3 cellular contexts compared by ENCODE assay signal in the genomic region with DNA sequence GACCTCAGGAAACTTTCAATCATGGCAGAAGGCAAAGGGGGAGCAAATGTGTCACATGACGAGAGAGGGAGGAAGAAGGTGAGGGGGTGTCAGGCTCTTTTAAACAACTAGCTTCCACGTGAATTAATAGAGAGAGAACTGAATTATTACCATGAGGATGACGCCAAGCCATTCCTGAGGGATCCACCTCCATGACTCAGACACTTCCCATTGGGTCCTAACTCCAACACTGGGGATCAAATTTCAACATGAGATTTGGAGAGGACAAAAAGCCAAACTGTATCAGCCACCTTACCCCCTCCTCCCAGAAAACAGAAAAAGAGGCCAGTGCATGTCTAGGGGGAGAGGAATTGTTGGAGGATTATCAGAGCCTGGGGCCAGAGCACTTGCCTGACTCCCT.
A peak's percentile ranks its signal among the peaks of the same experiment; 100 is the strongest.
TF ChIP-seq lines count a peak whose summit lies in the region.

No MANE protein-coding gene starts in this region.

TF ChIP-seq in GM23338, 12 proteins besides CTCF, POLR2A, EP300 and RAD21 (continues in another document):
- TF ChIP-seq JUNB (IDR thresholded peaks at IDR 0.05; ENCODE audit: unreplicated experiment), result no peak
- TF ChIP-seq POLR2AphosphoS5 (IDR thresholded peaks at IDR 0.05; ENCODE audit: low read depth), result no peak
- no peak for TF ChIP-seq ZNF114 (CRISPR knock-in tag; IDR thresholded peaks at IDR 0.05)
- TF ChIP-seq STAT1 (IDR thresholded peaks at IDR 0.05; ENCODE audit: unreplicated experiment), result no peak
- no peak for TF ChIP-seq NANOG (IDR thresholded peaks at IDR 0.05; ENCODE audit: borderline replicate concordance)
- TF ChIP-seq ZNF331 (CRISPR knock-in tag; IDR thresholded peaks at IDR 0.05; ENCODE audit: low read depth), result no peak
- no peak for TF ChIP-seq EZH2phosphoT487 (IDR thresholded peaks at IDR 0.05; ENCODE audit: unreplicated experiment)
- TF ChIP-seq CREB1 (CRISPR knock-in tag; IDR thresholded peaks at IDR 0.05; ENCODE audit: low read depth), result no peak
- TF ChIP-seq, protein P1, sequence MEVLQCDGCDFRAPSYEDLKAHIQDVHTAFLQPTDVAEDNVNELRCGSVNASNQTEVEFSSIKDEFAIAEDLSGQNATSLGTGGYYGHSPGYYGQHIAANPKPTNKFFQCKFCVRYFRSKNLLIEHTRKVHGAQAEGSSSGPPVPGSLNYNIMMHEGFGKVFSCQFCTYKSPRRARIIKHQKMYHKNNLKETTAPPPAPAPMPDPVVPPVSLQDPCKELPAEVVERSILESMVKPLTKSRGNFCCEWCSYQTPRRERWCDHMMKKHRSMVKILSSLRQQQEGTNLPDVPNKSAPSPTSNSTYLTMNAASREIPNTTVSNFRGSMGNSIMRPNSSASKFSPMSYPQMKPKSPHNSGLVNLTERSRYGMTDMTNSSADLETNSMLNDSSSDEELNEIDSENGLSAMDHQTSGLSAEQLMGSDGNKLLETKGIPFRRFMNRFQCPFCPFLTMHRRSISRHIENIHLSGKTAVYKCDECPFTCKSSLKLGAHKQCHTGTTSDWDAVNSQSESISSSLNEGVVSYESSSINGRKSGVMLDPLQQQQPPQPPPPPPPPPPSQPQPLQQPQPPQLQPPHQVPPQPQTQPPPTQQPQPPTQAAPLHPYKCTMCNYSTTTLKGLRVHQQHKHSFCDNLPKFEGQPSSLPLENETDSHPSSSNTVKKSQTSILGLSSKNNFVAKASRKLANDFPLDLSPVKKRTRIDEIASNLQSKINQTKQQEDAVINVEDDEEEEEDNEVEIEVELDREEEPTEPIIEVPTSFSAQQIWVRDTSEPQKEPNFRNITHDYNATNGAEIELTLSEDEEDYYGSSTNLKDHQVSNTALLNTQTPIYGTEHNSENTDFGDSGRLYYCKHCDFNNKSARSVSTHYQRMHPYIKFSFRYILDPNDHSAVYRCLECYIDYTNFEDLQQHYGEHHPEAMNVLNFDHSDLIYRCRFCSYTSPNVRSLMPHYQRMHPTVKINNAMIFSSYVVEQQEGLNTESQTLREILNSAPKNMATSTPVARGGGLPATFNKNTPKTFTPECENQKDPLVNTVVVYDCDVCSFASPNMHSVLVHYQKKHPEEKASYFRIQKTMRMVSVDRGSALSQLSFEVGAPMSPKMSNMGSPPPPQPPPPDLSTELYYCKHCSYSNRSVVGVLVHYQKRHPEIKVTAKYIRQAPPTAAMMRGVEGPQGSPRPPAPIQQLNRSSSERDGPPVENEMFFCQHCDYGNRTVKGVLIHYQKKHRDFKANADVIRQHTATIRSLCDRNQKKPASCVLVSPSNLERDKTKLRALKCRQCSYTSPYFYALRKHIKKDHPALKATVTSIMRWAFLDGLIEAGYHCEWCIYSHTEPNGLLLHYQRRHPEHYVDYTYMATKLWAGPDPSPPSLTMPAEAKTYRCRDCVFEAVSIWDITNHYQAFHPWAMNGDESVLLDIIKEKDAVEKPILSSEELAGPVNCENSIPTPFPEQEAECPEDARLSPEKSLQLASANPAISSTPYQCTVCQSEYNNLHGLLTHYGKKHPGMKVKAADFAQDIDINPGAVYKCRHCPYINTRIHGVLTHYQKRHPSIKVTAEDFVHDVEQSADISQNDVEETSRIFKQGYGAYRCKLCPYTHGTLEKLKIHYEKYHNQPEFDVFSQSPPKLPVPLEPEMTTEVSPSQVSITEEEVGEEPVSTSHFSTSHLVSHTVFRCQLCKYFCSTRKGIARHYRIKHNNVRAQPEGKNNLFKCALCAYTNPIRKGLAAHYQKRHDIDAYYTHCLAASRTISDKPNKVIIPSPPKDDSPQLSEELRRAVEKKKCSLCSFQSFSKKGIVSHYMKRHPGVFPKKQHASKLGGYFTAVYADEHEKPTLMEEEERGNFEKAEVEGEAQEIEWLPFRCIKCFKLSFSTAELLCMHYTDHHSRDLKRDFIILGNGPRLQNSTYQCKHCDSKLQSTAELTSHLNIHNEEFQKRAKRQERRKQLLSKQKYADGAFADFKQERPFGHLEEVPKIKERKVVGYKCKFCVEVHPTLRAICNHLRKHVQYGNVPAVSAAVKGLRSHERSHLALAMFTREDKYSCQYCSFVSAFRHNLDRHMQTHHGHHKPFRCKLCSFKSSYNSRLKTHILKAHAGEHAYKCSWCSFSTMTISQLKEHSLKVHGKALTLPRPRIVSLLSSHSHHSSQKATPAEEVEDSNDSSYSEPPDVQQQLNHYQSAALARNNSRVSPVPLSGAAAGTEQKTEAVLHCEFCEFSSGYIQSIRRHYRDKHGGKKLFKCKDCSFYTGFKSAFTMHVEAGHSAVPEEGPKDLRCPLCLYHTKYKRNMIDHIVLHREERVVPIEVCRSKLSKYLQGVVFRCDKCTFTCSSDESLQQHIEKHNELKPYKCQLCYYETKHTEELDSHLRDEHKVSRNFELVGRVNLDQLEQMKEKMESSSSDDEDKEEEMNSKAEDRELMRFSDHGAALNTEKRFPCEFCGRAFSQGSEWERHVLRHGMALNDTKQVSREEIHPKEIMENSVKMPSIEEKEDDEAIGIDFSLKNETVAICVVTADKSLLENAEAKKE (CRISPR knock-in tag; IDR thresholded peaks at IDR 0.05), result no peak

TF ChIP-seq in IMR-90, 13 proteins besides CTCF, POLR2A, EP300 and RAD21:
- no peak for TF ChIP-seq RCOR1 (IDR thresholded peaks at IDR 0.05; ENCODE audit: insufficient replicate concordance, low read length)
- no peak for TF ChIP-seq CHD1 (IDR thresholded peaks at IDR 0.05; ENCODE audit: low read depth, low read length)
- no peak for TF ChIP-seq MAZ (IDR thresholded peaks at IDR 0.05; ENCODE audit: borderline replicate concordance, low read depth, low read length)
- TF ChIP-seq, protein P2, sequence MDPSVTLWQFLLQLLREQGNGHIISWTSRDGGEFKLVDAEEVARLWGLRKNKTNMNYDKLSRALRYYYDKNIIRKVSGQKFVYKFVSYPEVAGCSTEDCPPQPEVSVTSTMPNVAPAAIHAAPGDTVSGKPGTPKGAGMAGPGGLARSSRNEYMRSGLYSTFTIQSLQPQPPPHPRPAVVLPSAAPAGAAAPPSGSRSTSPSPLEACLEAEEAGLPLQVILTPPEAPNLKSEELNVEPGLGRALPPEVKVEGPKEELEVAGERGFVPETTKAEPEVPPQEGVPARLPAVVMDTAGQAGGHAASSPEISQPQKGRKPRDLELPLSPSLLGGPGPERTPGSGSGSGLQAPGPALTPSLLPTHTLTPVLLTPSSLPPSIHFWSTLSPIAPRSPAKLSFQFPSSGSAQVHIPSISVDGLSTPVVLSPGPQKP (IDR thresholded peaks at IDR 0.05; ENCODE audit: borderline replicate concordance, low read depth, low read length), result no peak
- no peak for TF ChIP-seq MXI1 (IDR thresholded peaks at IDR 0.05; ENCODE audit: borderline replicate concordance, low read depth, low read length)
- TF ChIP-seq BHLHE40 (IDR thresholded peaks at IDR 0.05; ENCODE audit: low read depth, low read length), result no peak
- no peak for TF ChIP-seq CEBPB (IDR thresholded peaks at IDR 0.05; ENCODE audit: low read depth, low read length)
- no peak for TF ChIP-seq FOS (IDR thresholded peaks at IDR 0.05; ENCODE audit: low read depth, low read length)
- no peak for TF ChIP-seq MAFK (IDR thresholded peaks at IDR 0.05; ENCODE audit: low read depth, low read length)
- no peak for TF ChIP-seq SMC3 (IDR thresholded peaks at IDR 0.05; ENCODE audit: low read depth, low read length)
- TF ChIP-seq, protein P3, sequence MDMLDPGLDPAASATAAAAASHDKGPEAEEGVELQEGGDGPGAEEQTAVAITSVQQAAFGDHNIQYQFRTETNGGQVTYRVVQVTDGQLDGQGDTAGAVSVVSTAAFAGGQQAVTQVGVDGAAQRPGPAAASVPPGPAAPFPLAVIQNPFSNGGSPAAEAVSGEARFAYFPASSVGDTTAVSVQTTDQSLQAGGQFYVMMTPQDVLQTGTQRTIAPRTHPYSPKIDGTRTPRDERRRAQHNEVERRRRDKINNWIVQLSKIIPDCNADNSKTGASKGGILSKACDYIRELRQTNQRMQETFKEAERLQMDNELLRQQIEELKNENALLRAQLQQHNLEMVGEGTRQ (IDR thresholded peaks at IDR 0.05; ENCODE audit: low read depth, low read length), result no peak
- TF ChIP-seq RFX5 (IDR thresholded peaks at IDR 0.05; ENCODE audit: low read depth, low read length), result no peak
- no peak for TF ChIP-seq NFE2L2 (IDR thresholded peaks at IDR 0.05; ENCODE audit: low read depth, low read length)

TF ChIP-seq in K562, 482 proteins besides CTCF, POLR2A, EP300 and RAD21:
- TF ChIP-seq, protein P4, sequence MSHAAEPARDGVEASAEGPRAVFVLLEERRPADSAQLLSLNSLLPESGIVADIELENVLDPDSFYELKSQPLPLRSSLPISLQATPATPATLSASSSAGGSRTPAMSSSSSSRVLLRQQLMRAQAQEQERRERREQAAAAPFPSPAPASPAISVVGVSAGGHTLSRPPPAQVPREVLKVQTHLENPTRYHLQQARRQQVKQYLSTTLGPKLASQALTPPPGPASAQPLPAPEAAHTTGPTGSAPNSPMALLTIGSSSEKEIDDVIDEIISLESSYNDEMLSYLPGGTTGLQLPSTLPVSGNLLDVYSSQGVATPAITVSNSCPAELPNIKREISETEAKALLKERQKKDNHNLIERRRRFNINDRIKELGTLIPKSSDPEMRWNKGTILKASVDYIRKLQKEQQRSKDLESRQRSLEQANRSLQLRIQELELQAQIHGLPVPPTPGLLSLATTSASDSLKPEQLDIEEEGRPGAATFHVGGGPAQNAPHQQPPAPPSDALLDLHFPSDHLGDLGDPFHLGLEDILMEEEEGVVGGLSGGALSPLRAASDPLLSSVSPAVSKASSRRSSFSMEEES (CRISPR knock-in tag; IDR thresholded peaks at IDR 0.05), result 0 out of 2 replicates have a peak, but pooled peaks have one; percentile 21
- TF ChIP-seq, protein P5, sequence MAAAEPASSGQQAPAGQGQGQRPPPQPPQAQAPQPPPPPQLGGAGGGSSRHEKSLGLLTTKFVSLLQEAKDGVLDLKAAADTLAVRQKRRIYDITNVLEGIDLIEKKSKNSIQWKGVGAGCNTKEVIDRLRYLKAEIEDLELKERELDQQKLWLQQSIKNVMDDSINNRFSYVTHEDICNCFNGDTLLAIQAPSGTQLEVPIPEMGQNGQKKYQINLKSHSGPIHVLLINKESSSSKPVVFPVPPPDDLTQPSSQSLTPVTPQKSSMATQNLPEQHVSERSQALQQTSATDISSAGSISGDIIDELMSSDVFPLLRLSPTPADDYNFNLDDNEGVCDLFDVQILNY (CRISPR knock-in tag; IDR thresholded peaks at IDR 0.05), result no peak
